In the genomic region with DNA sequence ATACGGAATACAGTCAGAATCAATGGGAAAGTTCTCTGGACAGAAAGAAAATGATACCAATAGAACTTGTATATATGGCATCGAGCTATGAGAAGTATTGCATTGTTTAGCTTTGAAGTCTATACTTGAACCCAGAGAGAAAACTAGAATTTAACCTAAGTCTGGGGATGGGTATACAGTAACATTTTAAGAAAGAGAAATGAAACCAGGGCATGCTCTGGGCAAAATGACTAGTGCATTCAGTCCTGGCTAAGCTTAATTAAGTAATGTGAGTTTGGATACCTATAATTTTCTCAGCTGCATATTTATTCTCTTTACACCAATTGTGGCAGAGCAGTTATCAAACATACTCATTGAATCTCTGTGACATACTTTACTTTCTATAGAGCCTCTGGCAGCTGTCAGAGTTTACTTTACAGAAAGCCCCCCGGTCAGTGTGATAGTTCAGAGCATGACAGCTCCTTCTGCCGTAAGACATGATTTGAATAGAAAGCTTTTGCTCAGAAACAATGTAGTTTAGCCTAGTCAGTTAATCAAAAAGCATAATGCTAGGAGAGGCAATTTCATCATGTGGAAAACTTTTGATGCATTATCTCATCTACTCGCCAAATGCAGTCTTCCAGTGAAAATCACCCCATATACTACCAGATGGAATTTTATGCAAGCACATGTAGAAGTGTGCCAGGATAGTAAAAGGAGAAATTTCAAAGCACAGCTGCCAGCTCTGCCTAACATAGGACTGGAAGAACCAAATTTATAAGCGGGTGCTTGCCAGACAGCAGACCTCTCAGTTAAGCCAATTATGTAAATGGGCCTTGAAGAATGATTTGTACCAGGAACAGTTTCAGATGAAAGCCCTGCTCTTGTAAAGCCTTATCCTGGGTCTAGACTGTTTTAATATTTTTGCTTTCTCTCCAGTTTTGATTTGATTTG, we compare ENCODE assay signal across 13 cellular contexts. TPM values are rescaled to one million over a fixed set of nuclear protein-coding genes. Genes with fewer than 3 reads are reported as not detected.
DNase-seq lines count a peak whose midpoint lies in the region; TF ChIP-seq lines count a peak whose summit lies in the region.
"Had no signal": no experiment of that assay in that cellular context is flagged by ENCODE, and none has a peak within 500 bp of the region (broad histone marks: within the 10 kb centered on the region; RNA-seq: fewer than 3 reads in every experiment).

No MANE protein-coding gene starts in this region.

- peak overlapping the region; percentile 11; the same call in 1 of the 2 replicates for H3K27ac ChIP-seq in KMS-11
- H3K27ac ChIP-seq: brain microvascular endothelial cell, SJCRH30 had no signal

- H3K4me1 ChIP-seq in KMS-11 (ENCODE audit: low read depth, poor library complexity, severe bottlenecking): peaks cover 51% of the 10 kb centered on the region
- H3K4me1 ChIP-seq: SJCRH30 had no signal

- peak; percentile 19 for DNase-seq in NCI-H748 treated with DMSO at 0.1 percent for 48 hours (lab: John Stamatoyannopoulos, UW)
- peak; percentile 8 for DNase-seq in cerebellum (ENCODE audit: low spot score)
- DNase-seq in pons (ENCODE audit: low spot score): peak; percentile 24
- no peak for DNase-seq in NCI-H510A (lab: John Stamatoyannopoulos, UW)
- no peak for DNase-seq in GM13976 (ENCODE audit: low spot score)
- no peak for DNase-seq in mesenteric fat pad (ENCODE audit: low spot score)
- no peak for DNase-seq in LoVo (ENCODE audit: low spot score)
- DNase-seq: activated CD4-positive, alpha-beta T cell treated with anti-CD3 and anti-CD28 coated beads, Interleukin-2, amount 10 ng/mL, durations not matched to agents 7 days and 5 days; DMS153; transverse colon had no signal

- H2AFZ ChIP-seq in KMS-11 (ENCODE audit: low read depth): peak overlapping the region; percentile 13; the same call in 1 of the 2 replicates

- no peaks in the 10 kb centered on the region for H3K36me3 ChIP-seq in KMS-11 (ENCODE audit: insufficient read depth)
- H3K36me3 ChIP-seq: brain microvascular endothelial cell, SJCRH30, transverse colon had no signal

- no peak overlapping the region for H3K4me3 ChIP-seq in KMS-11 (IDR thresholded peaks at IDR 0.05; ENCODE audit: insufficient read depth, low read depth, low read length)
- H3K4me3 ChIP-seq: SJCRH30, transverse colon had no signal

- no peaks in the 10 kb centered on the region for H4K20me1 ChIP-seq in KMS-11 (ENCODE audit: insufficient read depth)

- in situ Hi-C loops in GM13976 (cut with MboI; ENCODE audit: low sequenced_read_pairs, unreplicated experiment): no loop called here

- H3K27me3 ChIP-seq in KMS-11 (ENCODE audit: insufficient read depth, low read depth): no peaks in the 10 kb centered on the region
- H3K27me3 ChIP-seq: brain microvascular endothelial cell, transverse colon had no signal

- no peaks in the 10 kb centered on the region for H3K79me2 ChIP-seq in KMS-11 (ENCODE audit: insufficient read depth, low read depth)

- H3K9ac ChIP-seq in KMS-11: no peak overlapping the region

- H3K4me2 ChIP-seq in KMS-11: peak overlapping the region; percentile 29; the same call in 1 of the 2 replicates

- TF ChIP-seq CTCF in KMS-11 (conservative IDR thresholded peaks at IDR 0.05; ENCODE audit: low read depth, low read length) (no peak), GM13976 (IDR thresholded peaks at IDR 0.05; ENCODE audit: borderline replicate concordance, control extremely low read depth, extremely low read depth, insufficient read depth, missing control alignments) (no peak)

RNA-seq across cellular contexts. Expression of a gene that starts 40.7 kb away (rescaled TPM):
- total RNA-seq in cerebellum (9.0 TPM), mesenteric fat pad (7.8 TPM)

RNA-seq across cellular contexts. Expression of a gene that starts 47.4 kb away (rescaled TPM):
- total RNA-seq in cerebellum (46.4 TPM), mesenteric fat pad (35.2 TPM)

Comparison
In these comparisons a context has a peak if more than half of its experiments do, and no peak if none do; other contexts are left out.
1. DNase-seq: peak in NCI-H748 treated with DMSO at 0.1 percent for 48 hours (single experiment), cerebellum (single experiment) and pons (single experiment); none in NCI-H510A (single experiment), GM13976 (single experiment), mesenteric fat pad (single experiment) and LoVo (single experiment).